8 cellular contexts compared by ENCODE assay signal in genomic region chr15:42921049-42921731, GRCh38. TPM values are rescaled to one million over a fixed set of nuclear protein-coding genes. Genes with fewer than 3 reads are reported as not detected.
DNase-seq lines count a peak whose midpoint lies in the region; ATAC-seq lines count a peak whose summit lies in the region.

No MANE protein-coding gene starts in this region.

- H3K9me3 ChIP-seq in CD4-positive, CD25-positive, alpha-beta regulatory T cell (ENCODE audit: control insufficient read depth in 2 of 2, low read length in 2 of 2), result no peaks in the 10 kb centered on the region
- H3K9me3 ChIP-seq in ectodermal cell (ENCODE audit: control insufficient read depth, low read length) (no peaks in the 10 kb centered on the region), mesodermal cell (ENCODE audit: control insufficient read depth, low read length) (no peaks in the 10 kb centered on the region)

- peaks cover 0 to 1% (median 0%) of the 10 kb centered on the region in 7 donors for H3K9me3 Mint-ChIP-seq in CD4-positive, CD25-positive, alpha-beta regulatory T cell

- H3K4me3 ChIP-seq in CD4-positive, CD25-positive, alpha-beta regulatory T cell (ENCODE audit: low read depth, low read length), result peak overlapping the region; percentile 97
- H3K4me3 ChIP-seq in ectodermal cell (ENCODE audit: insufficient read depth, low read depth, low read length) (peak overlapping the region; percentile 92), mesodermal cell (ENCODE audit: extremely low read depth, insufficient read depth, low read length, poor library complexity, severe bottlenecking) (peak overlapping the region; percentile 93)

- H3K27ac ChIP-seq in CD4-positive, CD25-positive, alpha-beta regulatory T cell (ENCODE audit: insufficient read depth, low read length, poor library complexity, severe bottlenecking), result peak overlapping the region; percentile 68
- no peak overlapping the region for H3K27ac ChIP-seq in ectodermal cell (ENCODE audit: insufficient read depth, low read depth, low read length, poor library complexity, severe bottlenecking)
- H3K27ac ChIP-seq in mesodermal cell (ENCODE audit: low read depth, low read length, severe bottlenecking), result no peak overlapping the region

- WGBS in ectodermal cell, 2 experiments, result 12 to 16% methylated on average over 36 of the region's 36 CpGs
- 9 to 13% methylated on average over 18 to 31 of the region's 36 CpGs for WGBS in mesodermal cell (ENCODE audit: insufficient coverage in 2 of 2), 2 experiments

- no peaks in the 10 kb centered on the region for H3K36me3 ChIP-seq in CD4-positive, CD25-positive, alpha-beta regulatory T cell (ENCODE audit: control insufficient read depth, insufficient read depth, low read length)
- no peaks in the 10 kb centered on the region for H3K36me3 ChIP-seq in ectodermal cell (ENCODE audit: control insufficient read depth, insufficient read depth, low read length)
- H3K36me3 ChIP-seq in mesodermal cell (ENCODE audit: control insufficient read depth, insufficient read depth, low read length), result no peaks in the 10 kb centered on the region

- H3K36me3 Mint-ChIP-seq in CD4-positive, CD25-positive, alpha-beta regulatory T cell, result no peaks in the 10 kb centered on the region

- no peaks in the 10 kb centered on the region for H3K27me3 Mint-ChIP-seq in CD4-positive, CD25-positive, alpha-beta regulatory T cell

- peak; percentile 13 to 23 for ATAC-seq in CD4-positive, CD25-positive, alpha-beta regulatory T cell (ENCODE audit: low read depth in 2 of 2)
- peak; percentile 5 for ATAC-seq in HG02970 (IDR thresholded peaks at IDR 0.05; ENCODE audit: low FRiP score, unreplicated experiment)

- H3K27ac Mint-ChIP-seq in CD4-positive, CD25-positive, alpha-beta regulatory T cell, result peak overlapping the region; percentile 94 to 96 (median 96)

- peaks cover 29% of the 10 kb centered on the region for H3K4me1 ChIP-seq in CD4-positive, CD25-positive, alpha-beta regulatory T cell (ENCODE audit: control insufficient read depth, insufficient read depth, low read length, poor library complexity, severe bottlenecking)
- H3K4me1 ChIP-seq in ectodermal cell (ENCODE audit: control insufficient read depth, insufficient read depth, low read length) (peaks cover 11% of the 10 kb centered on the region), mesodermal cell (ENCODE audit: control insufficient read depth, insufficient read depth, low read length, poor library complexity, severe bottlenecking) (no peaks in the 10 kb centered on the region)

- no peaks in the 10 kb centered on the region for H3K27me3 ChIP-seq in CD4-positive, CD25-positive, alpha-beta regulatory T cell (ENCODE audit: control insufficient read depth, insufficient read depth, low read length)
- peaks cover 12% of the 10 kb centered on the region for H3K27me3 ChIP-seq in ectodermal cell (ENCODE audit: control insufficient read depth, insufficient read depth, low read length, poor library complexity, severe bottlenecking)

- peak; percentile 17 to 66 (median 36) for DNase-seq in CD4-positive, CD25-positive, alpha-beta regulatory T cell
- DNase-seq in activated CD4-positive, alpha-beta T cell treated with anti-CD3 and anti-CD28 coated beads for 4 hours, result peak; percentile 32 to 42
- peak; percentile 17 to 21 for DNase-seq in stimulated activated CD8-positive, alpha-beta memory T cell treated with anti-CD3 and anti-CD28 coated beads, Interleukin-7, amount 100 ng/mL, for 4 hours (ENCODE audit: low read depth in 2 of 2)
- no peak for DNase-seq in ureter (ENCODE audit: low spot score)
- DNase-seq in SKM-1 treated with dmso at 0.1 percent for 144 hours (lab: John Stamatoyannopoulos, UW; ENCODE audit: unreplicated experiment), result no peak

- H3K4me3 Mint-ChIP-seq in CD4-positive, CD25-positive, alpha-beta regulatory T cell, result peak overlapping the region; percentile 97 to 99 (median 98)

- peaks cover 5 to 31% (median 22%) of the 10 kb centered on the region in 4 donors for H3K4me1 Mint-ChIP-seq in CD4-positive, CD25-positive, alpha-beta regulatory T cell

RNA-seq across cellular contexts. Expression of gene TTBK2, which starts 0.6 kb away (rescaled TPM):
- total RNA-seq in CD4-positive, CD25-positive, alpha-beta regulatory T cell, result 24.4 TPM
- 10 to 100 TPM in 1 of 4 donors, 1 to 10 TPM in 3; 8.2 to 11.3 (median 8.5) TPM for polyA plus RNA-seq in CD4-positive, CD25-positive, alpha-beta regulatory T cell
- 12.1 TPM for polyA plus RNA-seq in ectodermal cell (2013, experiment 1 of 4)
- 12.7 TPM for polyA plus RNA-seq in ectodermal cell (2013, experiment 2 of 4)
- 11.9 TPM for polyA plus RNA-seq in ectodermal cell (2013, experiment 3 of 4)
- polyA plus RNA-seq in ectodermal cell (2013, experiment 4 of 4), result 12.8 TPM
- polyA plus RNA-seq in mesodermal cell (2013, experiment 1 of 2), result 11.8 TPM
- polyA plus RNA-seq in mesodermal cell (2013, experiment 2 of 2), result 9.2 TPM
- 18.5 TPM for total RNA-seq in ureter

Comparison
In these comparisons a context has a peak if more than half of its experiments do, and no peak if none do; other contexts are left out.
1. DNase-seq: peak in CD4-positive, CD25-positive, alpha-beta regulatory T cell (3 of 3), activated CD4-positive, alpha-beta T cell treated with anti-CD3 and anti-CD28 coated beads for 4 hours (2 of 2) and stimulated activated CD8-positive, alpha-beta memory T cell treated with anti-CD3 and anti-CD28 coated beads, Interleukin-7, amount 100 ng/mL, for 4 hours (2 of 2); none in ureter (single experiment) and SKM-1 treated with dmso at 0.1 percent for 144 hours (single experiment).
2. Peak in every context shown above with its lines, with median percentiles within 50 percentile points of each other: H3K4me3 ChIP-seq.